Comparison of ENCODE assay signal across 1 cellular context in genomic region chr2:60796573-60797509, GRCh38.
TF ChIP-seq lines count a peak whose summit lies in the region.

No MANE protein-coding gene starts in this region.

TF ChIP-seq in K562, 482 proteins besides CTCF, POLR2A, EP300 and RAD21 (continued from another document and continues in another):
- no peak for TF ChIP-seq CREB1 (IDR thresholded peaks at IDR 0.05)
- TF ChIP-seq CREB1 (CRISPR knock-in tag; IDR thresholded peaks at IDR 0.05): no peak
- no peak for TF ChIP-seq E4F1 (CRISPR knock-in tag; IDR thresholded peaks at IDR 0.05; ENCODE audit: borderline replicate concordance)
- no peak for TF ChIP-seq ZNF140 (CRISPR knock-in tag; IDR thresholded peaks at IDR 0.05)
- TF ChIP-seq KAT2B (IDR thresholded peaks at IDR 0.05; ENCODE audit: low read depth, low read length): no peak
- no peak for TF ChIP-seq CSDE1 (IDR thresholded peaks at IDR 0.05)
- no peak for TF ChIP-seq SETDB1 (IDR thresholded peaks at IDR 0.05; ENCODE audit: low read length)
- peak; percentile 66 for TF ChIP-seq ZNF384 (IDR thresholded peaks at IDR 0.05; ENCODE audit: low read depth, low read length)
- TF ChIP-seq ZNF282 (CRISPR knock-in tag; IDR thresholded peaks at IDR 0.05): no peak
- TF ChIP-seq MECOM (CRISPR knock-in tag; IDR thresholded peaks at IDR 0.05): no peak
- no peak for TF ChIP-seq ZNF274 (IDR thresholded peaks at IDR 0.05; ENCODE audit: borderline replicate concordance, low read depth, low read length)
- no peak for TF ChIP-seq ATF1 (CRISPR knock-in tag; IDR thresholded peaks at IDR 0.05)
- no peak for TF ChIP-seq ATF1 (tag; IDR thresholded peaks at IDR 0.05)
- no peak for TF ChIP-seq NR2C2 (CRISPR knock-in tag; IDR thresholded peaks at IDR 0.05)
- TF ChIP-seq NR2C2 (tag; IDR thresholded peaks at IDR 0.05): peak; percentile 50
- TF ChIP-seq NR2C1 (IDR thresholded peaks at IDR 0.05): peak; percentile 47; the same call in 1 of the 2 replicates
- no peak for TF ChIP-seq NR2C1 (tag; IDR thresholded peaks at IDR 0.05)
- TF ChIP-seq RBM25 (IDR thresholded peaks at IDR 0.05; ENCODE audit: low read depth, low read length, severe bottlenecking): no peak
- TF ChIP-seq FOXJ2 (tag; IDR thresholded peaks at IDR 0.05): no peak
- TF ChIP-seq ZNF175 (CRISPR knock-in tag; IDR thresholded peaks at IDR 0.05; ENCODE audit: low read depth): no peak
- TF ChIP-seq ZNF3 (CRISPR knock-in tag; IDR thresholded peaks at IDR 0.05): no peak
- TF ChIP-seq NR0B1 (IDR thresholded peaks at IDR 0.05; ENCODE audit: partially characterized antibody): no peak
- no peak for TF ChIP-seq CREM (IDR thresholded peaks at IDR 0.05; ENCODE audit: low read depth)
- peak; percentile 25 for TF ChIP-seq MEIS2 (IDR thresholded peaks at IDR 0.05; ENCODE audit: partially characterized antibody)
- peak; percentile 34; the same call in 1 of the 2 replicates for TF ChIP-seq L3MBTL2 (IDR thresholded peaks at IDR 0.05)
- 0 out of 2 replicates have a peak, but pooled peaks have one; percentile 39 for TF ChIP-seq SMARCA4 (IDR thresholded peaks at IDR 0.05)
- no peak for TF ChIP-seq RNF219 (CRISPR knock-in tag; IDR thresholded peaks at IDR 0.05)
- no peak for TF ChIP-seq DACH1 (IDR thresholded peaks at IDR 0.05; ENCODE audit: partially characterized antibody)
- TF ChIP-seq THAP7 (CRISPR knock-in tag; IDR thresholded peaks at IDR 0.05): no peak
- no peak for TF ChIP-seq FIP1L1 (IDR thresholded peaks at IDR 0.05; ENCODE audit: low read depth, low read length, poor library complexity, severe bottlenecking)
- 0 out of 2 replicates have a peak, but pooled peaks have one; percentile 28 for TF ChIP-seq FOSL1 (tag; conservative IDR thresholded peaks at IDR 0.05)
- no peak for TF ChIP-seq NBN (IDR thresholded peaks at IDR 0.05; ENCODE audit: low read depth)
- peak; percentile 98 for TF ChIP-seq SPI1 (IDR thresholded peaks at IDR 0.05; ENCODE audit: borderline replicate concordance, low read depth, low read length)
- no peak for TF ChIP-seq MNT (conservative IDR thresholded peaks at IDR 0.05)
- TF ChIP-seq HINFP (tag; conservative IDR thresholded peaks at IDR 0.05; ENCODE audit: low read depth): no peak
- TF ChIP-seq ZNF407 (IDR thresholded peaks at IDR 0.05; ENCODE audit: low read depth): no peak
- no peak for TF ChIP-seq PHB (CRISPR knock-in tag; IDR thresholded peaks at IDR 0.05)
- no peak for TF ChIP-seq HOMEZ (CRISPR knock-in tag; IDR thresholded peaks at IDR 0.05)
- TF ChIP-seq CC2D1A (IDR thresholded peaks at IDR 0.05): no peak
- no peak for TF ChIP-seq ELF1 (tag; IDR thresholded peaks at IDR 0.05)
- TF ChIP-seq MXI1 (IDR thresholded peaks at IDR 0.05; ENCODE audit: low read depth, low read length): no peak
- TF ChIP-seq MAFK (IDR thresholded peaks at IDR 0.05; ENCODE audit: low read length): no peak
- no peak for TF ChIP-seq CHCHD3 (CRISPR knock-in tag; IDR thresholded peaks at IDR 0.05)
- no peak for TF ChIP-seq RBM39 (optimal IDR thresholded peaks at IDR 0.05; ENCODE audit: low read depth, low read length)
- TF ChIP-seq NFE2 (IDR thresholded peaks at IDR 0.05; ENCODE audit: low read depth): no peak
- no peak for TF ChIP-seq FOXO4 (CRISPR knock-in tag; IDR thresholded peaks at IDR 0.05)
- TF ChIP-seq NELFE (IDR thresholded peaks at IDR 0.05; ENCODE audit: insufficient read depth, insufficient read length): no peak
- TF ChIP-seq SMARCE1 (IDR thresholded peaks at IDR 0.05): peak; percentile 85
